ENCODE assay signal across 2 cellular contexts in genomic region chr20:61284752-61285151, GRCh38.
A peak's percentile ranks its signal among the peaks of the same experiment; 100 is the strongest.
TF ChIP-seq lines count a peak whose summit lies in the region.

No MANE protein-coding gene starts in this region.

TF ChIP-seq in HepG2, 621 proteins besides CTCF, POLR2A, EP300 and RAD21:
- TF ChIP-seq KLF13 (CRISPR knock-in tag; IDR thresholded peaks at IDR 0.05), result no peak
- TF ChIP-seq ZNF761 (CRISPR knock-in tag; conservative IDR thresholded peaks at IDR 0.05), result no peak
- TF ChIP-seq ZNF451 (CRISPR knock-in tag; IDR thresholded peaks at IDR 0.05), result no peak
- no peak for TF ChIP-seq ZBTB40 (IDR thresholded peaks at IDR 0.05)
- TF ChIP-seq ZBTB40 (CRISPR knock-in tag; IDR thresholded peaks at IDR 0.05), result peak; percentile 94
- no peak for TF ChIP-seq ZFP36L1 (CRISPR knock-in tag; IDR thresholded peaks at IDR 0.05)
- TF ChIP-seq ZBTB42 (CRISPR knock-in tag; IDR thresholded peaks at IDR 0.05), result no peak
- TF ChIP-seq FOXA3 (CRISPR knock-in tag; IDR thresholded peaks at IDR 0.05), result no peak
- no peak for TF ChIP-seq ZBTB7A (CRISPR knock-in tag; IDR thresholded peaks at IDR 0.05)
- TF ChIP-seq ZNF235 (CRISPR knock-in tag; IDR thresholded peaks at IDR 0.05; ENCODE audit: borderline replicate concordance), result no peak
- TF ChIP-seq ZNF224 (CRISPR knock-in tag; IDR thresholded peaks at IDR 0.05), result no peak
- no peak for TF ChIP-seq ZNF121 (CRISPR knock-in tag; IDR thresholded peaks at IDR 0.05)
- TF ChIP-seq DMAP1 (CRISPR knock-in tag; IDR thresholded peaks at IDR 0.05), result no peak
- peak; percentile 61 for TF ChIP-seq CREB1 (IDR thresholded peaks at IDR 0.05)
- no peak for TF ChIP-seq CREB1 (CRISPR knock-in tag; IDR thresholded peaks at IDR 0.05)
- TF ChIP-seq TERF1 (CRISPR knock-in tag; IDR thresholded peaks at IDR 0.05), result no peak
- TF ChIP-seq ZNF83 (CRISPR knock-in tag; IDR thresholded peaks at IDR 0.05; ENCODE audit: borderline replicate concordance), result no peak
- TF ChIP-seq ZNF772 (CRISPR knock-in tag; IDR thresholded peaks at IDR 0.05), result no peak
- TF ChIP-seq ZNF263 (CRISPR knock-in tag; IDR thresholded peaks at IDR 0.05), result no peak
TF ChIP-seq in HepG2: peak in this region for 2.

TF ChIP-seq in K562, 482 proteins besides CTCF, POLR2A, EP300 and RAD21:
- TF ChIP-seq E2F8 (IDR thresholded peaks at IDR 0.05; ENCODE audit: low read depth, partially characterized antibody) (no peak), ZBTB40 (IDR thresholded peaks at IDR 0.05) (peak; percentile 73), ZBTB40 (CRISPR knock-in tag; IDR thresholded peaks at IDR 0.05) (no peak)
